8 cellular contexts compared by ENCODE assay signal in genomic region chr16:31142109-31143035, GRCh38. TPM values are rescaled to one million over a fixed set of nuclear protein-coding genes. Genes with fewer than 3 reads are reported as not detected.
A peak's percentile ranks its signal among the peaks of the same experiment; 100 is the strongest.
DNase-seq lines count a peak whose midpoint lies in the region; TF ChIP-seq lines count a peak whose summit lies in the region.

No MANE protein-coding gene starts in this region.

- peak; percentile 97 for DNase-seq in G401 (ENCODE audit: low spot score)
- peak; percentile 96 to 100 for DNase-seq in HAP-1 (ENCODE audit: low spot score in 2 of 2)
- peak; percentile 98 for DNase-seq in M059J (ENCODE audit: low read depth)
- peak; percentile 98 for DNase-seq in activated effector memory CD4-positive, alpha-beta T cell treated with anti-CD3 and anti-CD28 coated beads, Interleukin-2, amount 50 U/mL, for 16 hours
- DNase-seq in fibroblast of villous mesenchyme (ENCODE audit: low read depth) = peak; percentile 100
- peak; percentile 99 for DNase-seq in neural crest cell (ENCODE audit: low read depth, low spot score)
- peak; percentile 99 for DNase-seq in stomach

- H3K36me3 ChIP-seq in HAP-1 (replicated peaks) (no peaks in the 10 kb centered on the region), stomach (no peaks in the 10 kb centered on the region)

- no peaks in the 10 kb centered on the region for H3K36me3 Mint-ChIP-seq in neural crest cell (ENCODE audit: low read depth)

- peak overlapping the region; percentile 86 to 93 (median 91) for H3K27ac ChIP-seq in stomach

- H3K27me3 ChIP-seq in HAP-1 (ENCODE audit: low read depth) (no peaks in the 10 kb centered on the region), stomach (peaks cover 0 to 13% (median 0%) of the 10 kb centered on the region in 3 donors)

- H3K4me3 ChIP-seq in HAP-1 (peak overlapping the region; percentile 21), fibroblast of villous mesenchyme (ENCODE audit: low read depth, low read length) (peak overlapping the region; percentile 44), stomach (peak overlapping the region; percentile 53 to 59 (median 56))

- no peak for TF ChIP-seq EP300 in stomach (IDR thresholded peaks at IDR 0.05)

- H3K27ac Mint-ChIP-seq in neural crest cell (ENCODE audit: unreplicated experiment) = peak overlapping the region; percentile 89

- peaks cover 27% of the 10 kb centered on the region for H3K27me3 Mint-ChIP-seq in neural crest cell (ENCODE audit: low read depth)

- TF ChIP-seq POLR2A in Raji (IDR thresholded peaks at IDR 0.05; ENCODE audit: insufficient read depth, low read depth, low read length) (peak; percentile 59), stomach (IDR thresholded peaks at IDR 0.05) (no peak)

- H3K9me3 Mint-ChIP-seq in neural crest cell = no peaks in the 10 kb centered on the region

- TF ChIP-seq CTCF in fibroblast of villous mesenchyme (IDR thresholded peaks at IDR 0.05; ENCODE audit: insufficient read depth, low read depth, low read length) = peak; percentile 90
- TF ChIP-seq CTCF in neural crest cell (conservative IDR thresholded peaks at IDR 0.05) = peak; percentile 98
- TF ChIP-seq CTCF in stomach (IDR thresholded peaks at IDR 0.05) = peak in 6 of 7 experiments; percentile 67 to 99 (median 98)

- H3K9me3 ChIP-seq in HAP-1 (no peaks in the 10 kb centered on the region), stomach (no peaks in the 10 kb centered on the region)

- peak overlapping the region; percentile 84 for H3K4me3 Mint-ChIP-seq in neural crest cell

- in situ Hi-C loops in G401 (cut with HindIII; ENCODE audit: low sequenced_read_pairs) (no loop called here), HAP-1 (cut with MboI; ENCODE audit: low sequenced_read_pairs) (no loop called here)

- intact Hi-C loops in stomach (cut with DNase I; ENCODE audit: low total_unique reads) = no loop called here

- WGBS in stomach, 5 donors = 2 to 9% (median 4%) methylated on average over 36 to 92 of the region's 92 CpGs

- H3K4me1 ChIP-seq in HAP-1 (peaks cover 11% of the 10 kb centered on the region), stomach (peaks cover 24 to 50% (median 36%) of the 10 kb centered on the region in 4 donors)

- H3K4me1 Mint-ChIP-seq in neural crest cell = peaks cover 6% of the 10 kb centered on the region

RNA-seq across cellular contexts. Expression of gene PRSS8, which starts 6.8 kb away (rescaled TPM):
- 4.6 TPM in 1 of 2 replicates, not detected in the other for total RNA-seq in G401 (2014; rRNA removed; shearing (Covaris generic))
- total RNA-seq in M059J (2014; rRNA removed; shearing (Covaris generic)) = 0.20 TPM in 1 of 2 replicates, not detected in the other
- total RNA-seq in fibroblast of villous mesenchyme = under 0.01 TPM in 1 of 2 replicates, not detected in the other
- total RNA-seq in neural crest cell = not detected in 2 replicates
- total RNA-seq in stomach = 100 to 1,000 TPM in 2 of 5 donors, 10 to 100 TPM in 2, 1 to 10 TPM in 1; 5.8 to 176 (median 70.5) TPM
- polyA plus RNA-seq in stomach = 100 to 1,000 TPM in 2 of 3 donors, 10 to 100 TPM in 1; 39.3 to 151 (median 115) TPM

RNA-seq across cellular contexts. Expression of gene PRSS36, which starts 7.5 kb away (rescaled TPM):
- total RNA-seq in G401 (2014; rRNA removed; shearing (Covaris generic)) = 0.06 TPM in 1 of 2 replicates, not detected in the other
- 0.10 and 0.49 TPM in 2 replicates for total RNA-seq in M059J (2014; rRNA removed; shearing (Covaris generic))
- total RNA-seq in fibroblast of villous mesenchyme (under 0.01 and 0.32 TPM in 2 replicates), neural crest cell (0.68 and 1.1 TPM in 2 replicates), stomach (10 to 100 TPM in 1 of 5 donors, 1 to 10 TPM in 1, under 1 TPM in 1, not detected in 2; 0.87 to 26.3 (median 2.6) TPM)
- 1 to 10 TPM; 2.1 to 4.0 (median 2.9) TPM for polyA plus RNA-seq in stomach

RNA-seq across cellular contexts. Expression of gene KAT8, which starts 24.9 kb away (rescaled TPM):
- total RNA-seq in G401 (2014; rRNA removed; shearing (Covaris generic)) = 86.9 and 88.7 TPM in 2 replicates
- total RNA-seq in M059J (2014; rRNA removed; shearing (Covaris generic)) = 45.0 and 53.3 TPM in 2 replicates
- total RNA-seq in fibroblast of villous mesenchyme = 23.8 and 24.6 TPM in 2 replicates
- total RNA-seq in neural crest cell = 72.6 and 76.9 TPM in 2 replicates
- total RNA-seq in stomach = 100 to 1,000 TPM in 1 of 5 donors, 10 to 100 TPM in 4; 38.8 to 114 (median 64.9) TPM
- 10 to 100 TPM; 45.0 to 51.4 (median 45.8) TPM for polyA plus RNA-seq in stomach

RNA-seq across cellular contexts. Expression of gene BCKDK, which starts 34.2 kb away (rescaled TPM):
- total RNA-seq in G401 (2014; rRNA removed; shearing (Covaris generic)) = 52.5 and 55.3 TPM in 2 replicates
- total RNA-seq in M059J (2014; rRNA removed; shearing (Covaris generic)) = 52.8 and 57.7 TPM in 2 replicates
- total RNA-seq in fibroblast of villous mesenchyme (28.1 and 34.1 TPM in 2 replicates), neural crest cell (42.4 and 43.5 TPM in 2 replicates), stomach (100 to 1,000 TPM in 1 of 5 donors, 10 to 100 TPM in 4; 11.0 to 197 (median 58.3) TPM)
- 10 to 100 TPM; 27.4 to 40.9 (median 34.0) TPM for polyA plus RNA-seq in stomach

RNA-seq across cellular contexts. Expression of gene FUS, which starts 37.6 kb away (rescaled TPM):
- 40.7 and 70.0 TPM in 2 replicates for total RNA-seq in G401 (2014; rRNA removed; shearing (Covaris generic))
- 22.4 and 29.3 TPM in 2 replicates for total RNA-seq in M059J (2014; rRNA removed; shearing (Covaris generic))
- total RNA-seq in fibroblast of villous mesenchyme (47.4 and 54.4 TPM in 2 replicates), neural crest cell (970 and 984 TPM in 2 replicates), stomach (100 to 1,000 TPM in 2 of 5 donors, 10 to 100 TPM in 3; 41.1 to 133 (median 60.3) TPM)
- 100 to 1,000 TPM; 130 to 175 (median 135) TPM for polyA plus RNA-seq in stomach

Comparison
In these comparisons a context has a peak if more than half of its experiments do, and no peak if none do; other contexts are left out.
1. Peak in every context shown above with its lines: DNase-seq, H3K4me3 ChIP-seq and H3K27ac ChIP-seq.